ENCODE assay signal across 29 cellular contexts in the genomic region with DNA sequence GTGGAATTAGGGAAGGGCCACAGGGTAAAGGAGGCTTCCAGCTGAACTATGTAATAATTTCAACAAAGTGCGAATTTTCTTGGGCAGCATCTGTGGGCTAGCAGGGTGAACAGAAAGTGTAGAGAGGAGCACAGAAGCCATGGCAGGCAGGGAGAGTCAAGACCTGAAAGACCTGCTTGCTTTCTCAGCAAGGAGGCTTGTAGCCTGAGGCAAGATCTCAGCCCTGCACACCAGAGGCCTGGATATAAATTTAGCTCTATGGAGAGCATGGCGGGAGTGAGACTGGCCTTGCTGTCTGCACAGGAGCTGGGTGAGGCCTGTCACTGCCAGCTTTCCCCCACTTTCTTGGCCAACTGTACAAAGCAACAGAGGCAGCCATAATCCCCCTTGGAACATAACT. TPM values are rescaled to one million over a fixed set of nuclear protein-coding genes. Genes with fewer than 3 reads are reported as not detected.
"Had no signal": no experiment of that assay in that cellular context is flagged by ENCODE, and none has a peak within 500 bp of the region (broad histone marks: within the 10 kb centered on the region; RNA-seq: fewer than 3 reads in every experiment).

No MANE protein-coding gene starts in this region.

- H3K9me3 ChIP-seq: pancreas, prostate gland had no signal

- H3K4me1 Mint-ChIP-seq: central memory CD8-positive, alpha-beta T cell; stimulated activated effector memory CD8-positive, alpha-beta T cell treated with anti-CD3 and anti-CD28 coated beads, Interleukin-12 subunit alpha, Interleukin-12 subunit beta, amount 100 ng/mL, for 72 hours had no signal

- H3K27me3 ChIP-seq: breast epithelium, pancreas, upper lobe of left lung had no signal

- H3K36me3 ChIP-seq: breast epithelium, pancreas, prostate gland, thoracic aorta, upper lobe of left lung had no signal

- H3K4me1 ChIP-seq: breast epithelium, pancreas, prostate gland, upper lobe of left lung had no signal

- H3K36me3 Mint-ChIP-seq: stimulated activated effector memory CD8-positive, alpha-beta T cell treated with anti-CD3 and anti-CD28 coated beads, Interleukin-12 subunit alpha, Interleukin-12 subunit beta, amount 100 ng/mL, for 72 hours had no signal

- ATAC-seq: activated naive CD4-positive, alpha-beta T cell treated with anti-CD3 and anti-CD28 coated beads, Interleukin-2, amount 50 U/mL, for 72 hours; activated T-cell treated with anti-CD3 and anti-CD28 coated beads, Interleukin-2, amount 50 U/mL, for 72 hours; left colon; naive thymus-derived CD4-positive, alpha-beta T cell; pancreas; sciatic nerve; stimulated activated effector memory CD8-positive, alpha-beta T cell treated with anti-CD3 and anti-CD28 coated beads, Interleukin-12 subunit alpha, Interleukin-12 subunit beta, amount 100 ng/mL, for 72 hours had no signal

- DNase-seq: activated CD4-positive, alpha-beta T cell treated with anti-CD3 and anti-CD28 coated beads for 4 hours; activated CD4-positive, alpha-beta T cell treated with anti-CD3 and anti-CD28 coated beads, Interleukin-2, amount 50 U/mL, for 4 hours; activated naive CD4-positive, alpha-beta T cell; activated T-cell treated with anti-CD3 and anti-CD28 coated beads for 4 hours; activated T-cell treated with anti-CD3 and anti-CD28 coated beads, Interleukin-2, amount 50 U/mL, for 72 hours; effector CD4-positive, alpha-beta T cell; head of caudate nucleus; hippocampal formation; kidney; left colon; midbrain; naive thymus-derived CD4-positive, alpha-beta T cell; nucleus accumbens; pancreas; retina; stimulated activated CD4-positive, alpha-beta T cell treated with anti-CD3 and anti-CD28 coated beads, Interleukin-4, amount 100 ng/mL, for 24 hours; T-helper 9 cell; upper lobe of left lung had no signal

- H3K27ac Mint-ChIP-seq: activated naive CD4-positive, alpha-beta T cell treated with anti-CD3 and anti-CD28 coated beads, Interleukin-2, amount 50 U/mL, for 72 hours; activated T-cell treated with anti-CD3 and anti-CD28 coated beads, Interleukin-2, amount 50 U/mL, for 72 hours; dendritic cell treated with granulocyte-macrophage colony-stimulating factor and Interleukin-4, amounts not matched to agents 40 ng/mL and 50 ng/mL, for 4 days; naive thymus-derived CD4-positive, alpha-beta T cell; stimulated activated effector memory CD8-positive, alpha-beta T cell treated with anti-CD3 and anti-CD28 coated beads, Interleukin-12 subunit alpha, Interleukin-12 subunit beta, amount 100 ng/mL, for 72 hours; stimulated activated naive CD8-positive, alpha-beta T cell treated with anti-CD3 and anti-CD28 coated beads, Interleukin-15, Interleukin-2, amounts not matched to agents 100 ng/mL and 50 ng/mL, for 24 hours had no signal

- H3K4me3 ChIP-seq: breast epithelium, pancreas, prostate gland, skin epidermis, thoracic aorta, upper lobe of left lung had no signal

- H3K4me3 Mint-ChIP-seq: activated T-cell treated with anti-CD3 and anti-CD28 coated beads, Interleukin-2, amount 50 U/mL, for 72 hours; central memory CD8-positive, alpha-beta T cell; dendritic cell treated with granulocyte-macrophage colony-stimulating factor and Interleukin-4, amounts not matched to agents 40 ng/mL and 50 ng/mL, for 4 days; naive thymus-derived CD4-positive, alpha-beta T cell; stimulated activated effector memory CD8-positive, alpha-beta T cell treated with anti-CD3 and anti-CD28 coated beads, Interleukin-12 subunit alpha, Interleukin-12 subunit beta, amount 100 ng/mL, for 72 hours; stimulated activated naive CD8-positive, alpha-beta T cell treated with anti-CD3 and anti-CD28 coated beads, Interleukin-15, Interleukin-2, amounts not matched to agents 100 ng/mL and 50 ng/mL, for 24 hours had no signal

- H3K27ac ChIP-seq: breast epithelium, pancreas, prostate gland, thoracic aorta, upper lobe of left lung, VCaP had no signal

- H3K27me3 Mint-ChIP-seq: dendritic cell treated with granulocyte-macrophage colony-stimulating factor and Interleukin-4, amounts not matched to agents 40 ng/mL and 50 ng/mL, for 4 days had no signal

RNA-seq across cellular contexts. Expression of gene SH3TC2, which starts 32.1 kb away (rescaled TPM):
- total RNA-seq: activated naive CD4-positive, alpha-beta T cell treated with anti-CD3 and anti-CD28 coated beads, Interleukin-2, amount 50 U/mL, for 72 hours had no signal
